Comparison of ENCODE assay signal across 19 cellular contexts in the genomic region with DNA sequence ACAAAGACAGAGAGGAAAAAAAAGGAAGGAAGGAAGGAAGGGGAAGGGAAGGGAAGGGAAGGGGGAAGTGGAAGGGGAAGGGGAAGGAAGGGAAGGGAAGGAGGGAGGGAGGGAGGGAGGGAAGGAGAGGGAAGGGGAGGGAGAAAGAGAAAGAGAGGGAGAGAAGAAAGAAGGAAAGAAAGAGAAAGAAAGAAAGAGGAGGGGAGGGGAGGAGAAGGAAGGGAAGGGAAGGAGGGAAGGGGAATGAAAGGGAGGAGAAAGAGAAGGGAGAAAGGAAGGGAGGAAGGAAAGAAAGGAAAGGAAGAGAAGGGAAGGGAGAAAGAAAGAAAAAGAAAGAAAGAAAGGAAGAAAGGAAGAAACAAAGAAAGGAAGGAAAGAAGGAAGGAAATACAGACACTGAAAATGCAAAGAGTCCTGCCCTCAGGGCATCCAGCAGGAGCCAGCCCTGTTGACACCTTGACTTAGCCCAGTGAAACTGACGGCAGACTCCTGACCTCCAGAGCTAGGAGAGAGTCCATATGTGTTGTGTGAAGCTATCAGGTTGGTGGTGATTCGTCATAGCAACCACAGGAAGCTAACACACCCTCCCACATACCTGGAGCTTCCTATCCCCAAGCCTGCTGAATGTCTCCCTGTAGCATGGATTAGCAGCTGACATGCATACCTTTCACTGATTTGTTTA. TPM values are rescaled to one million over a fixed set of nuclear protein-coding genes. Genes with fewer than 3 reads are reported as not detected.
DNase-seq lines count a peak whose midpoint lies in the region; ATAC-seq and TF ChIP-seq lines count a peak whose summit lies in the region.
"Had no signal": no experiment of that assay in that cellular context is flagged by ENCODE, and none has a peak within 500 bp of the region (broad histone marks: within the 10 kb centered on the region; RNA-seq: fewer than 3 reads in every experiment).

No MANE protein-coding gene starts in this region.

- H3K4me3 ChIP-seq in smooth muscle cell = no peak overlapping the region
- H3K4me3 ChIP-seq in left lung = no peak overlapping the region
- H3K4me3 ChIP-seq: colonic mucosa, gastrocnemius medialis had no signal

- no peaks in the 10 kb centered on the region for H3K9me3 ChIP-seq in smooth muscle cell (replicated peaks; ENCODE audit: low read depth)
- no peaks in the 10 kb centered on the region for H3K9me3 ChIP-seq in left lung
- H3K9me3 ChIP-seq: colonic mucosa, gastrocnemius medialis had no signal

- no peak overlapping the region for H2AFZ ChIP-seq in smooth muscle cell (ENCODE audit: low read depth)

- no peaks in the 10 kb centered on the region for H4K20me1 ChIP-seq in smooth muscle cell (ENCODE audit: low read depth)

- H3K36me3 Mint-ChIP-seq in WTC11 = no peaks in the 10 kb centered on the region
- H3K36me3 Mint-ChIP-seq: activated naive CD4-positive, alpha-beta T cell treated with anti-CD3 and anti-CD28 coated beads, Interleukin-2, amount 10 ng/mL, durations not matched to agents 7 days and 5 days; naive thymus-derived CD4-positive, alpha-beta T cell had no signal

- H3K27me3 ChIP-seq in smooth muscle cell (ENCODE audit: low read depth) (no peaks in the 10 kb centered on the region), left lung (peaks cover 0 to 8% of the 10 kb centered on the region in 2 donors)
- H3K27me3 ChIP-seq: colonic mucosa, gastrocnemius medialis had no signal

- intact Hi-C loops in left lung (cut with DNase I) = no loop called here

- POLR2A ChIA-PET in WTC11 (lab: Charles Lee) = no interaction called here

- peak; percentile 39 for DNase-seq in Daoy (ENCODE audit: low read depth)
- peak; percentile 26 for DNase-seq in HT1080 (ENCODE audit: low read depth)
- DNase-seq in WTC11 (ENCODE audit: low spot score) = no peak
- DNase-seq in kidney glomerular epithelial cell (lab: John Stamatoyannopoulos, UW) = peak; percentile 3
- DNase-seq in smooth muscle cell (lab: John Stamatoyannopoulos, UW; ENCODE audit: unreplicated experiment) = no peak
- DNase-seq in left lung = no peak
- DNase-seq: activated CD4-positive, alpha-beta T cell treated with anti-CD3 and anti-CD28 coated beads, Interleukin-2, amount 50 U/mL, for 1 hour; activated naive CD4-positive, alpha-beta T cell treated with anti-CD3 and anti-CD28 coated beads, Interleukin-2, amount 10 ng/mL, durations not matched to agents 7 days and 5 days; activated T-cell treated with anti-CD3 and anti-CD28 coated beads for 4 hours; colonic mucosa; gastrocnemius medialis; GF-D8; Karpas-422; naive thymus-derived CD4-positive, alpha-beta T cell; NCI-H1436 treated with DMSO at 0.1 percent for 48 hours; posterior cingulate gyrus; small intestine had no signal

- no peak for TF ChIP-seq CTCF in WTC11 (IDR thresholded peaks at IDR 0.05)
- TF ChIP-seq CTCF in smooth muscle cell (IDR thresholded peaks at IDR 0.05; ENCODE audit: borderline replicate concordance, insufficient read depth, poor library complexity, severe bottlenecking) = no peak
- TF ChIP-seq CTCF in left lung (IDR thresholded peaks at IDR 0.05) = no peak

- 16% methylated on average over 2 of the region's 2 CpGs for WGBS in smooth muscle cell (ENCODE audit: low lambda C conversion rate)

- H3K36me3 ChIP-seq in smooth muscle cell (ENCODE audit: low read depth) (no peaks in the 10 kb centered on the region), left lung (no peaks in the 10 kb centered on the region)
- H3K36me3 ChIP-seq: colonic mucosa, gastrocnemius medialis had no signal

- ATAC-seq in WTC11 (peak; percentile 73), GM19455 (IDR thresholded peaks at IDR 0.05; ENCODE audit: unreplicated experiment) (no peak), HG02623 (IDR thresholded peaks at IDR 0.05; ENCODE audit: unreplicated experiment) (no peak), left lung (no peak)
- ATAC-seq: gastrocnemius medialis; naive thymus-derived CD4-positive, alpha-beta T cell had no signal

- CTCF ChIA-PET in WTC11 (lab: Charles Lee) = interaction anchor here (0.8 kb wide), 1 partner anchor 514 kb away, joined by 3 read pairs; no protein-coding TSS in a partner anchor

- H3K79me2 ChIP-seq in smooth muscle cell (ENCODE audit: low read depth) = no peaks in the 10 kb centered on the region

- no peak overlapping the region for H3K4me2 ChIP-seq in smooth muscle cell

- no peak overlapping the region for H3K27ac Mint-ChIP-seq in WTC11
- H3K27ac Mint-ChIP-seq: activated naive CD4-positive, alpha-beta T cell treated with anti-CD3 and anti-CD28 coated beads, Interleukin-2, amount 10 ng/mL, durations not matched to agents 7 days and 5 days; naive thymus-derived CD4-positive, alpha-beta T cell had no signal

- H3K27me3 Mint-ChIP-seq in WTC11 (ENCODE audit: low read depth) = no peaks in the 10 kb centered on the region

- no peak overlapping the region for H3K9ac ChIP-seq in smooth muscle cell (ENCODE audit: low read depth)

- H3K4me1 ChIP-seq in smooth muscle cell (ENCODE audit: low read depth) (no peaks in the 10 kb centered on the region), left lung (no peaks in the 10 kb centered on the region)
- H3K4me1 ChIP-seq: colonic mucosa, gastrocnemius medialis had no signal

- no peaks in the 10 kb centered on the region for H3K9me3 Mint-ChIP-seq in WTC11
- H3K9me3 Mint-ChIP-seq: activated naive CD4-positive, alpha-beta T cell treated with anti-CD3 and anti-CD28 coated beads, Interleukin-2, amount 10 ng/mL, durations not matched to agents 7 days and 5 days; naive thymus-derived CD4-positive, alpha-beta T cell had no signal

- H3K27ac ChIP-seq in smooth muscle cell (ENCODE audit: low read depth) = no peak overlapping the region
- H3K27ac ChIP-seq in left lung = no peak overlapping the region
- H3K27ac ChIP-seq: colonic mucosa, gastrocnemius medialis had no signal

- no peak overlapping the region for H3K4me3 Mint-ChIP-seq in WTC11
- H3K4me3 Mint-ChIP-seq: activated naive CD4-positive, alpha-beta T cell treated with anti-CD3 and anti-CD28 coated beads, Interleukin-2, amount 10 ng/mL, durations not matched to agents 7 days and 5 days; naive thymus-derived CD4-positive, alpha-beta T cell had no signal

- no peaks in the 10 kb centered on the region for H3F3A ChIP-seq in smooth muscle cell (ENCODE audit: low read depth)

- peaks cover 16% of the 10 kb centered on the region for H3K4me1 Mint-ChIP-seq in WTC11

TF ChIP-seq in WTC11, 78 proteins besides CTCF, POLR2A, EP300 and RAD21:
- TF ChIP-seq, protein P1, sequence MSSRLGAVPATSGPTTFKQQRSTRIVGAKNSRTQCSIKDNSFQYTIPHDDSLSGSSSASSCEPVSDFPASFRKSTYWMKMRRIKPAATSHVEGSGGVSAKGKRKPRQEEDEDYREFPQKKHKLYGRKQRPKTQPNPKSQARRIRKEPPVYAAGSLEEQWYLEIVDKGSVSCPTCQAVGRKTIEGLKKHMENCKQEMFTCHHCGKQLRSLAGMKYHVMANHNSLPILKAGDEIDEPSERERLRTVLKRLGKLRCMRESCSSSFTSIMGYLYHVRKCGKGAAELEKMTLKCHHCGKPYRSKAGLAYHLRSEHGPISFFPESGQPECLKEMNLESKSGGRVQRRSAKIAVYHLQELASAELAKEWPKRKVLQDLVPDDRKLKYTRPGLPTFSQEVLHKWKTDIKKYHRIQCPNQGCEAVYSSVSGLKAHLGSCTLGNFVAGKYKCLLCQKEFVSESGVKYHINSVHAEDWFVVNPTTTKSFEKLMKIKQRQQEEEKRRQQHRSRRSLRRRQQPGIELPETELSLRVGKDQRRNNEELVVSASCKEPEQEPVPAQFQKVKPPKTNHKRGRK (CRISPR knock-in tag; IDR thresholded peaks at IDR 0.05; ENCODE audit: borderline replicate concordance) = peak; percentile 95; the same call in 1 of the 2 replicates
- no peak for TF ChIP-seq NR2C2 (CRISPR knock-in tag; IDR thresholded peaks at IDR 0.05)

RNA-seq across cellular contexts. Expression of a gene that starts 58.7 kb away (rescaled TPM):
- total RNA-seq in Daoy (2014; rRNA removed; shearing (Covaris generic)) = 3.7 and 5.7 TPM in 2 replicates
- total RNA-seq in HT1080 (2014; rRNA removed; shearing (Covaris generic)) = 5.6 and 6.6 TPM in 2 replicates
- polyA plus RNA-seq in HT1080 (2015; cell fraction: cytosol; rRNA removed) = 5.7 and 7.0 TPM in 2 replicates
- 8.7 and 10.9 TPM in 2 replicates for polyA plus RNA-seq in HT1080 (2015; cell fraction: nucleus; rRNA removed)
- 36.0 to 38.1 TPM (median 37.5 TPM) in 3 replicates for total RNA-seq in WTC11 (2021)
- total RNA-seq in smooth muscle cell = 102 and 109 TPM in 2 replicates
- polyA plus RNA-seq in smooth muscle cell = 131 and 144 TPM in 2 replicates
- total RNA-seq in left lung = 10 to 100 TPM; 40.4 to 42.0 TPM

Comparison
In these comparisons a context has a peak if more than half of its experiments do, and no peak if none do; other contexts are left out.
1. DNase-seq: peak in Daoy (single experiment), HT1080 (single experiment) and kidney glomerular epithelial cell (single experiment); none in WTC11 (single experiment), smooth muscle cell (single experiment) and left lung (0 of 2).